Comparison of ENCODE assay signal across 1 cellular context in genomic region chr4:123505457-123506310, GRCh38.
TF ChIP-seq lines count a peak whose summit lies in the region.

No MANE protein-coding gene starts in this region.

TF ChIP-seq in WTC11, 78 proteins besides CTCF, POLR2A, EP300 and RAD21 (continued from another document):
- TF ChIP-seq ARID4B (CRISPR knock-in tag; IDR thresholded peaks at IDR 0.05; ENCODE audit: borderline replicate concordance), result peak; percentile 41; the same call in 1 of the 2 replicates
- peak; percentile 17; the same call in 1 of the 2 replicates for TF ChIP-seq ZNF232 (CRISPR knock-in tag; IDR thresholded peaks at IDR 0.05)
- peak; percentile 67; the same call in 1 of the 2 replicates for TF ChIP-seq GABPB1 (CRISPR knock-in tag; IDR thresholded peaks at IDR 0.05)
- no peak for TF ChIP-seq NR2C2 (CRISPR knock-in tag; IDR thresholded peaks at IDR 0.05)
- no peak for TF ChIP-seq ZNF138 (CRISPR knock-in tag; conservative IDR thresholded peaks at IDR 0.05)
- TF ChIP-seq SMAD4 (CRISPR knock-in tag; IDR thresholded peaks at IDR 0.05), result 0 out of 2 replicates have a peak, but pooled peaks have one; percentile 20
- TF ChIP-seq SMAD3 (CRISPR knock-in tag; IDR thresholded peaks at IDR 0.05; ENCODE audit: borderline replicate concordance), result no peak
- no peak for TF ChIP-seq ZNF532 (CRISPR knock-in tag; IDR thresholded peaks at IDR 0.05; ENCODE audit: borderline replicate concordance)
- TF ChIP-seq ZBTB21 (CRISPR knock-in tag; IDR thresholded peaks at IDR 0.05; ENCODE audit: borderline replicate concordance), result peak; percentile 67; the same call in 1 of the 2 replicates
- TF ChIP-seq ZBTB43 (CRISPR knock-in tag; IDR thresholded peaks at IDR 0.05), result peak; percentile 80; the same call in 1 of the 2 replicates
- TF ChIP-seq ATF1 (CRISPR knock-in tag; IDR thresholded peaks at IDR 0.05), result no peak
- peak; percentile 94; the same call in 1 of the 2 replicates for TF ChIP-seq FOXP4 (CRISPR knock-in tag; IDR thresholded peaks at IDR 0.05)
- no peak for TF ChIP-seq E2F5 (CRISPR knock-in tag; IDR thresholded peaks at IDR 0.05)
- peak; percentile 80; the same call in 1 of the 2 replicates for TF ChIP-seq FOXP1 (CRISPR knock-in tag; IDR thresholded peaks at IDR 0.05; ENCODE audit: borderline replicate concordance)
- TF ChIP-seq ZNF416 (CRISPR knock-in tag; IDR thresholded peaks at IDR 0.05), result peak; percentile 89; the same call in 1 of the 2 replicates
- TF ChIP-seq NFE2L1 (CRISPR knock-in tag; IDR thresholded peaks at IDR 0.05), result 0 out of 2 replicates have a peak, but pooled peaks have one; percentile 39
- peak; percentile 93 for TF ChIP-seq FOXK1 (CRISPR knock-in tag; IDR thresholded peaks at IDR 0.05)
- TF ChIP-seq MYBL2 (CRISPR knock-in tag; IDR thresholded peaks at IDR 0.05), result peak; percentile 17; the same call in 1 of the 2 replicates
- TF ChIP-seq USF1 (CRISPR knock-in tag; IDR thresholded peaks at IDR 0.05), result 0 out of 2 replicates have a peak, but pooled peaks have one; percentile 19
- TF ChIP-seq ETV6 (CRISPR knock-in tag; IDR thresholded peaks at IDR 0.05), result peak; percentile 91; the same call in 1 of the 2 replicates
- peak; percentile 70 for TF ChIP-seq PRDM15 (CRISPR knock-in tag; IDR thresholded peaks at IDR 0.05)
- TF ChIP-seq CREB1 (CRISPR knock-in tag; IDR thresholded peaks at IDR 0.05), result 0 out of 2 replicates have a peak, but pooled peaks have one; percentile 17
- TF ChIP-seq AFF4 (CRISPR knock-in tag; IDR thresholded peaks at IDR 0.05; ENCODE audit: borderline replicate concordance), result peak; percentile 67; the same call in 1 of the 2 replicates
TF ChIP-seq in WTC11: peak in this region for 21.
